Comparison of ENCODE assay signal across 19 cellular contexts in genomic region chr4:102037566-102037965, GRCh38.
DNase-seq lines count a peak whose midpoint lies in the region; ATAC-seq, FAIRE-seq and TF ChIP-seq lines count a peak whose summit lies in the region.
"Had no signal": no experiment of that assay in that cellular context is flagged by ENCODE, and none has a peak within 500 bp of the region (broad histone marks: within the 10 kb centered on the region; RNA-seq: fewer than 3 reads in every experiment).

No MANE protein-coding gene starts in this region.

- BruUV-seq in mammary epithelial cell (replicated peaks; lab: Mats Ljungman, UMichigan): no TSS peak

- no peak for DNase-seq in GM12892 (ENCODE audit: insufficient read length)
- DNase-seq in GM20000 (ENCODE audit: low spot score): peak; percentile 3
- DNase-seq in SJCRH30: no peak
- no peak for DNase-seq in lower lobe of right lung
- no peak for DNase-seq in SK-N-DZ (ENCODE audit: low spot score)
- DNase-seq in mammary epithelial cell: no peak
- no peak for DNase-seq in testis
- DNase-seq in thyroid gland: no peak
- DNase-seq: activated CD4-positive, alpha-beta T cell treated with anti-CD3 and anti-CD28 coated beads for 36 hours; activated naive CD4-positive, alpha-beta T cell treated with Interleukin-2 at 50 U/mL for 16 hours; AML-193; IMR-90; NCI-H2029 treated with DMSO at 0.1 percent for 48 hours had no signal

- H3K4me3 ChIP-seq in SJCRH30: no peak overlapping the region
- H3K4me3 ChIP-seq in lower lobe of right lung: no peak overlapping the region
- H3K4me3 ChIP-seq in mammary epithelial cell (replicated peaks in 1 of 3; ENCODE audit: insufficient read depth in 1 of 3, low read depth in 2 of 3, low read length in 3 of 3): no peak overlapping the region
- H3K4me3 ChIP-seq in testis: no peak overlapping the region
- H3K4me3 ChIP-seq in thyroid gland (replicated peaks in 1 of 3): no peak overlapping the region
- H3K4me3 ChIP-seq: gastroesophageal sphincter, SJSA1, skin epidermis, thoracic aorta had no signal

- intact Hi-C loops in lower lobe of right lung (cut with DNase I) (no loop called here), mammary epithelial cell (cut with micrococcal nuclease) (no loop called here), testis (cut with DNase I; ENCODE audit: low total_unique reads) (no loop called here), thyroid gland (cut with DNase I) (no loop called here)

- H3K9me3 ChIP-seq in SJCRH30 (replicated peaks): no peaks in the 10 kb centered on the region
- H3K9me3 ChIP-seq in lower lobe of right lung: no peaks in the 10 kb centered on the region
- H3K9me3 ChIP-seq in mammary epithelial cell (replicated peaks; ENCODE audit: insufficient read depth, low read length): no peaks in the 10 kb centered on the region
- H3K9me3 ChIP-seq in testis: no peaks in the 10 kb centered on the region
- no peaks in the 10 kb centered on the region for H3K9me3 ChIP-seq in thyroid gland
- H3K9me3 ChIP-seq: gastroesophageal sphincter, SJSA1, thoracic aorta had no signal

- H3K4me2 ChIP-seq in mammary epithelial cell (ENCODE audit: insufficient read depth, low read depth, low read length): no peak overlapping the region

- peak; percentile 62 for FAIRE-seq in GM12892 (lab: Jason Lieb, UNC)
- FAIRE-seq: colon had no signal

- CTCF ChIA-PET in mammary epithelial cell (lab: Charles Lee; ENCODE audit: low non-redundant PET): no interaction called here

- in situ Hi-C loops in mammary epithelial cell (cut with MboI; ENCODE audit: low sequenced_read_pairs in 2 of 2): no loop called here

- H3K4me1 ChIP-seq in SJCRH30: peaks cover 17% of the 10 kb centered on the region
- no peaks in the 10 kb centered on the region for H3K4me1 ChIP-seq in lower lobe of right lung
- no peaks in the 10 kb centered on the region for H3K4me1 ChIP-seq in mammary epithelial cell (ENCODE audit: insufficient read depth, low read length)
- H3K4me1 ChIP-seq in testis: no peaks in the 10 kb centered on the region
- peaks cover 3 to 14% of the 10 kb centered on the region in 2 donors for H3K4me1 ChIP-seq in thyroid gland
- H3K4me1 ChIP-seq: SJSA1 had no signal

- H3K27me3 ChIP-seq in SJCRH30: no peaks in the 10 kb centered on the region
- no peaks in the 10 kb centered on the region for H3K27me3 ChIP-seq in lower lobe of right lung (ENCODE audit: low read depth)
- H3K27me3 ChIP-seq in mammary epithelial cell (ENCODE audit: insufficient read depth, low read length): peaks cover 6% of the 10 kb centered on the region
- no peaks in the 10 kb centered on the region for H3K27me3 ChIP-seq in testis
- no peaks in the 10 kb centered on the region for H3K27me3 ChIP-seq in thyroid gland
- H3K27me3 ChIP-seq: gastroesophageal sphincter, SJSA1 had no signal

- dilution Hi-C loops in mammary epithelial cell (cut with HindIII; ENCODE audit: low sequenced_read_pairs): no loop called here

- H3K79me2 ChIP-seq in mammary epithelial cell (ENCODE audit: insufficient read depth, low read length): no peaks in the 10 kb centered on the region

- ATAC-seq in lower lobe of right lung: peak; percentile 21 to 59
- ATAC-seq: activated CD4-positive, alpha-beta T cell treated with anti-CD3 and anti-CD28 coated beads for 36 hours; gastroesophageal sphincter; natural killer cell treated with Interleukin-12 subunit alpha and Interleukin-12 subunit beta and Interleukin-15 and Interleukin-18, amount 100 ng/mL, for 72 hours had no signal

- TF ChIP-seq POLR2A in GM12892 (IDR thresholded peaks at IDR 0.05; ENCODE audit: low read depth, low read length) (no peak), testis (IDR thresholded peaks at IDR 0.05) (no peak), thyroid gland (IDR thresholded peaks at IDR 0.05) (no peak)

- H3K27ac ChIP-seq in SJCRH30 (peak overlapping the region; percentile 63), lower lobe of right lung (no peak overlapping the region), mammary epithelial cell (ENCODE audit: insufficient read depth, low read depth, low read length) (no peak overlapping the region), testis (no peak overlapping the region), thyroid gland (no peak overlapping the region)
- H3K27ac ChIP-seq: gastroesophageal sphincter, SJSA1, skin epidermis, thoracic aorta had no signal

- 38% methylated on average over 2 of the region's 2 CpGs for WGBS in mammary epithelial cell (ENCODE audit: low coverage, missing lambda C conversion rate)
- WGBS in testis, 2 donors: 40 to 74% methylated on average over 2 of the region's 2 CpGs
- 39 to 81% methylated on average over 2 of the region's 2 CpGs for WGBS in thyroid gland, 2 donors

- no peaks in the 10 kb centered on the region for H4K20me1 ChIP-seq in mammary epithelial cell (ENCODE audit: insufficient read depth, low read length)

- no peak overlapping the region for H2AFZ ChIP-seq in mammary epithelial cell (ENCODE audit: low read depth, low read length)

- H3K36me3 ChIP-seq in SJCRH30 (no peaks in the 10 kb centered on the region), lower lobe of right lung (no peaks in the 10 kb centered on the region), mammary epithelial cell (ENCODE audit: insufficient read depth, low read length) (no peaks in the 10 kb centered on the region), testis (ENCODE audit: low read depth, missing control alignments) (no peaks in the 10 kb centered on the region), thyroid gland (no peaks in the 10 kb centered on the region)
- H3K36me3 ChIP-seq: gastroesophageal sphincter, SJSA1, thoracic aorta had no signal

- TF ChIP-seq CTCF in GM20000 (IDR thresholded peaks at IDR 0.05; ENCODE audit: extremely low read depth, missing control alignments) (no peak), lower lobe of right lung (IDR thresholded peaks at IDR 0.05) (no peak), mammary epithelial cell (conservative IDR thresholded peaks at IDR 0.05 in 1 of 2, IDR thresholded peaks at IDR 0.05 in 1 of 2; ENCODE audit: extremely low read depth in 1 of 2, insufficient read depth in 1 of 2, low read depth in 1 of 2, low read length in 2 of 2) (no peak), testis (IDR thresholded peaks at IDR 0.05) (no peak), thyroid gland (IDR thresholded peaks at IDR 0.05) (no peak)

- no peak overlapping the region for H3K9ac ChIP-seq in mammary epithelial cell (ENCODE audit: insufficient read depth, low read length)
